Comparison of ENCODE assay signal across 18 cellular contexts in genomic region chr10:103600956-103601569, GRCh38.
DNase-seq lines count a peak whose midpoint lies in the region; ATAC-seq and TF ChIP-seq lines count a peak whose summit lies in the region.
"Had no signal": no experiment of that assay in that cellular context is flagged by ENCODE, and none has a peak within 500 bp of the region (broad histone marks: within the 10 kb centered on the region; RNA-seq: fewer than 3 reads in every experiment).

No MANE protein-coding gene starts in this region.

- H3K4me1 ChIP-seq in esophagus squamous epithelium (peaks cover 0 to 60% (median 9%) of the 10 kb centered on the region in 3 donors), uterus (no peaks in the 10 kb centered on the region)

- no peaks in the 10 kb centered on the region for H3K4me1 Mint-ChIP-seq in activated T-cell treated with anti-CD3 and anti-CD28 coated beads, Interleukin-2, amount 50 U/mL, for 24 hours (ENCODE audit: low read depth)
- no peaks in the 10 kb centered on the region for H3K4me1 Mint-ChIP-seq in stimulated activated naive CD8-positive, alpha-beta T cell treated with anti-CD3 and anti-CD28 coated beads, Interleukin-15, amount 100 ng/mL, for 72 hours
- H3K4me1 Mint-ChIP-seq: CD8-positive, alpha-beta memory T cell had no signal

- no peak for DNase-seq in activated T-cell treated with anti-CD3 and anti-CD28 coated beads, Interleukin-2, amount 50 U/mL, for 24 hours
- DNase-seq in activated T-cell treated with anti-CD3 and anti-CD28 coated beads, Interleukin-2, amount 50 U/mL, for 1 hour, result no peak
- DNase-seq in esophagus squamous epithelium (lab: John Stamatoyannopoulos, UW) (no peak), sciatic nerve (ENCODE audit: low spot score) (peak; percentile 56), uterus (no peak), H4 (ENCODE audit: low spot score) (no peak)
- no peak for DNase-seq in stimulated activated naive CD8-positive, alpha-beta T cell treated with anti-CD3 and anti-CD28 coated beads, Interleukin-15, amount 100 ng/mL, for 72 hours
- DNase-seq: 8988T; CD8-positive, alpha-beta memory T cell; GDM1; KG1; NCI-H1417 treated with DMSO at 0.1 percent for 48 hours; NCI-H1930; NCI-H2171 treated with DMSO at 0.1 percent for 48 hours; NCI-H446 treated with DMSO at 0.1 percent for 48 hours; NCI-H748 treated with DMSO at 0.1 percent for 48 hours had no signal

- TF ChIP-seq POLR2A in esophagus squamous epithelium (IDR thresholded peaks at IDR 0.05), result no peak
- no peak for TF ChIP-seq POLR2A in uterus (IDR thresholded peaks at IDR 0.05)

- H3K9me3 ChIP-seq in esophagus squamous epithelium (no peaks in the 10 kb centered on the region), uterus (no peaks in the 10 kb centered on the region)
- H3K9me3 ChIP-seq: BLaER1 treated with 17β-estradiol and CSF1 and Interleukin-3, amounts not matched to agents 10 nM and 100 nM had no signal

- no peak overlapping the region for H3K4me3 Mint-ChIP-seq in activated T-cell treated with anti-CD3 and anti-CD28 coated beads, Interleukin-2, amount 50 U/mL, for 24 hours
- H3K4me3 Mint-ChIP-seq in stimulated activated naive CD8-positive, alpha-beta T cell treated with anti-CD3 and anti-CD28 coated beads, Interleukin-15, amount 100 ng/mL, for 72 hours, result no peak overlapping the region
- H3K4me3 Mint-ChIP-seq: CD8-positive, alpha-beta memory T cell had no signal

- ATAC-seq in sciatic nerve, result no peak
- ATAC-seq in GM18907 (IDR thresholded peaks at IDR 0.05; ENCODE audit: unreplicated experiment), result no peak
- no peak for ATAC-seq in stimulated activated naive CD8-positive, alpha-beta T cell treated with anti-CD3 and anti-CD28 coated beads, Interleukin-15, amount 100 ng/mL, for 72 hours

- WGBS in esophagus squamous epithelium, 2 donors, result 64 to 86% methylated on average over 4 to 7 of the region's 7 CpGs

- peaks cover 7% of the 10 kb centered on the region for H3K36me3 Mint-ChIP-seq in activated T-cell treated with anti-CD3 and anti-CD28 coated beads, Interleukin-2, amount 50 U/mL, for 24 hours (ENCODE audit: low read depth)

- H3K4me3 ChIP-seq in esophagus squamous epithelium (no peak overlapping the region), uterus (no peak overlapping the region)
- H3K4me3 ChIP-seq: BLaER1 treated with 17β-estradiol and CSF1 and Interleukin-3, amounts not matched to agents 10 nM and 100 nM had no signal

- intact Hi-C loops in esophagus squamous epithelium (cut with DNase I), result loop anchor here (5.0 kb wide), 1 partner anchor 81 kb away; no protein-coding TSS in a partner anchor
- intact Hi-C loops in sciatic nerve (cut with DNase I), result loop anchor here (5.0 kb wide), 1 partner anchor 86 kb away; no protein-coding TSS in a partner anchor
- intact Hi-C loops in uterus (cut with DNase I; ENCODE audit: low total_unique reads), result loop anchor here (5.0 kb wide), 1 partner anchor 86 kb away; no protein-coding TSS in a partner anchor

- H3K27me3 Mint-ChIP-seq in activated T-cell treated with anti-CD3 and anti-CD28 coated beads, Interleukin-2, amount 50 U/mL, for 24 hours, result no peaks in the 10 kb centered on the region
- no peaks in the 10 kb centered on the region for H3K27me3 Mint-ChIP-seq in stimulated activated naive CD8-positive, alpha-beta T cell treated with anti-CD3 and anti-CD28 coated beads, Interleukin-15, amount 100 ng/mL, for 72 hours

- no peak for TF ChIP-seq CTCF in esophagus squamous epithelium (IDR thresholded peaks at IDR 0.05)
- no peak for TF ChIP-seq CTCF in uterus (IDR thresholded peaks at IDR 0.05)

- H3K27ac Mint-ChIP-seq in activated T-cell treated with anti-CD3 and anti-CD28 coated beads, Interleukin-2, amount 50 U/mL, for 24 hours, result peak overlapping the region; percentile 0
- no peak overlapping the region for H3K27ac Mint-ChIP-seq in stimulated activated naive CD8-positive, alpha-beta T cell treated with anti-CD3 and anti-CD28 coated beads, Interleukin-15, amount 100 ng/mL, for 72 hours

- H3K27me3 ChIP-seq in esophagus squamous epithelium (no peaks in the 10 kb centered on the region), uterus (no peaks in the 10 kb centered on the region)
- H3K27me3 ChIP-seq: BLaER1 treated with 17β-estradiol and CSF1 and Interleukin-3, amounts not matched to agents 10 nM and 100 nM had no signal

- H3K36me3 ChIP-seq in esophagus squamous epithelium (peaks cover 19 to 82% (median 26%) of the 10 kb centered on the region in 3 donors), uterus (no peaks in the 10 kb centered on the region)

- H3K9me3 Mint-ChIP-seq in activated T-cell treated with anti-CD3 and anti-CD28 coated beads, Interleukin-2, amount 50 U/mL, for 24 hours, result no peaks in the 10 kb centered on the region
- no peaks in the 10 kb centered on the region for H3K9me3 Mint-ChIP-seq in stimulated activated naive CD8-positive, alpha-beta T cell treated with anti-CD3 and anti-CD28 coated beads, Interleukin-15, amount 100 ng/mL, for 72 hours
- H3K9me3 Mint-ChIP-seq: CD8-positive, alpha-beta memory T cell had no signal

- H3K27ac ChIP-seq in esophagus squamous epithelium (peak overlapping the region in 3 of 4 donors; percentile 36 to 63 (median 51)), uterus (peak overlapping the region; percentile 46 to 65)
- H3K27ac ChIP-seq: BLaER1 treated with 17β-estradiol and CSF1 and Interleukin-3, amounts not matched to agents 10 nM and 100 nM had no signal
